Comparison of ENCODE assay signal across 35 cellular contexts in genomic region chr1:227364657-227365056, GRCh38. TPM values are rescaled to one million over a fixed set of nuclear protein-coding genes. Genes with fewer than 3 reads are reported as not detected.
A peak's percentile ranks its signal among the peaks of the same experiment; 100 is the strongest.
DNase-seq lines count a peak whose midpoint lies in the region; ATAC-seq, FAIRE-seq and TF ChIP-seq lines count a peak whose summit lies in the region.
"Had no signal": no experiment of that assay in that cellular context is flagged by ENCODE, and none has a peak within 500 bp of the region (broad histone marks: within the 10 kb centered on the region; RNA-seq: fewer than 3 reads in every experiment).

No MANE protein-coding gene starts in this region.

- no peaks in the 10 kb centered on the region for H3K27me3 ChIP-seq in HCT116 (ENCODE audit: insufficient read depth, low read length)
- H3K27me3 ChIP-seq in K562 (ENCODE audit: control insufficient read depth in 2 of 2, insufficient read depth in 2 of 2, low read length in 2 of 2) = no peaks in the 10 kb centered on the region
- no peaks in the 10 kb centered on the region for H3K27me3 ChIP-seq in H1 (replicated peaks in 1 of 4; ENCODE audit: control insufficient read depth in 3 of 4, extremely low read depth in 1 of 4, insufficient read depth in 3 of 4, low read length in 3 of 4)
- no peaks in the 10 kb centered on the region for H3K27me3 ChIP-seq in small intestine (ENCODE audit: control insufficient read depth in 2 of 2, insufficient read depth in 2 of 2, low read length in 2 of 2)
- H3K27me3 ChIP-seq: BE2C; BLaER1; BLaER1 treated with 17β-estradiol and CSF1 and Interleukin-3, amounts not matched to agents 10 nM and 100 nM had no signal

- H3K27ac ChIP-seq in HCT116 (ENCODE audit: low read depth, low read length) (no peak overlapping the region), HEK293 (ENCODE audit: extremely low read depth, low read depth, low read length) (no peak overlapping the region), K562 (ENCODE audit: extremely low read depth, low read depth, low read length) (no peak overlapping the region), H1 (ENCODE audit: low read depth, low read length) (no peak overlapping the region), small intestine (ENCODE audit: low read depth in 1 of 2, low read length in 1 of 2) (no peak overlapping the region)
- H3K27ac ChIP-seq: 22Rv1; A549; BLaER1; BLaER1 treated with 17β-estradiol and CSF1 and Interleukin-3, amounts not matched to agents 10 nM and 100 nM; C4-2B had no signal

- H3K23me2 ChIP-seq in H1 (ENCODE audit: low read depth, low read length) = no peaks in the 10 kb centered on the region

- no peak overlapping the region for H3K18ac ChIP-seq in H1 (ENCODE audit: extremely low read depth, low read length)

- intact Hi-C loops in HCT116 (cut with micrococcal nuclease) (no loop called here), K562 (cut with micrococcal nuclease) (no loop called here)

- H3K9ac ChIP-seq in HCT116 (ENCODE audit: low read length) (no peak overlapping the region), K562 (ENCODE audit: insufficient read depth in 1 of 2, low read depth in 2 of 2, low read length in 2 of 2) (no peak overlapping the region), H1 (replicated peaks in 1 of 4; ENCODE audit: extremely low read depth in 1 of 4, low read depth in 3 of 4, low read length in 3 of 4) (no peak overlapping the region)
- H3K9ac ChIP-seq: BLaER1; BLaER1 treated with 17β-estradiol and CSF1 and Interleukin-3, amounts not matched to agents 10 nM and 100 nM had no signal

- H3K9me2 ChIP-seq in HCT116 (ENCODE audit: insufficient read depth) = no peaks in the 10 kb centered on the region

- TF ChIP-seq POLR2A in HCT116 (IDR thresholded peaks at IDR 0.05; ENCODE audit: borderline replicate concordance, extremely low read depth, insufficient read depth, insufficient read length) (no peak), K562 (conservative IDR thresholded peaks at IDR 0.05) (no peak), H1 (IDR thresholded peaks at IDR 0.05; ENCODE audit: control extremely low read depth in 1 of 2, low read depth in 2 of 2, low read length in 2 of 2) (no peak)

- H3K36me3 ChIP-seq in HCT116 (ENCODE audit: control insufficient read depth in 1 of 2, insufficient read depth in 2 of 2, low read length in 2 of 2) (no peaks in the 10 kb centered on the region), HEK293 (ENCODE audit: control insufficient read depth in 2 of 2, insufficient read depth in 1 of 2, low read length in 2 of 2) (no peaks in the 10 kb centered on the region), K562 (ENCODE audit: control insufficient read depth, insufficient read depth, low read length) (no peaks in the 10 kb centered on the region), H1 (ENCODE audit: control insufficient read depth in 2 of 4, insufficient read depth in 4 of 4, low read length in 3 of 4) (no peaks in the 10 kb centered on the region), small intestine (ENCODE audit: control insufficient read depth in 2 of 2, insufficient read depth in 2 of 2, low read length in 2 of 2) (no peaks in the 10 kb centered on the region)
- H3K36me3 ChIP-seq: BE2C; BLaER1; BLaER1 treated with 17β-estradiol and CSF1 and Interleukin-3, amounts not matched to agents 10 nM and 100 nM had no signal

- TF ChIP-seq RAD21 in HCT116 (IDR thresholded peaks at IDR 0.05; ENCODE audit: low read depth) (no peak), K562 (CRISPR knock-in tag; conservative IDR thresholded peaks at IDR 0.05 in 1 of 2, IDR thresholded peaks at IDR 0.05 in 1 of 2) (no peak), H1 (IDR thresholded peaks at IDR 0.05 in 1 of 2, conservative IDR thresholded peaks at IDR 0.05 in 1 of 2; ENCODE audit: low read depth in 2 of 2, low read length in 2 of 2) (no peak)

- H4K8ac ChIP-seq in H1 (ENCODE audit: extremely low read depth, insufficient read depth, low read length) = no peak overlapping the region

- no peak overlapping the region for H4K5ac ChIP-seq in H1 (ENCODE audit: insufficient read length, low read depth, low read length)

- H3K4me1 ChIP-seq in HCT116 (ENCODE audit: control insufficient read depth in 1 of 2, insufficient read depth in 2 of 2, low read length in 2 of 2) (peaks cover 0 to 7% of the 10 kb centered on the region in 2 experiments; a peak in 1 of 4 replicates), HEK293 (ENCODE audit: control insufficient read depth, insufficient read depth, low read length) (peaks cover 8% of the 10 kb centered on the region), K562 (replicated peaks in 1 of 2; ENCODE audit: control insufficient read depth in 2 of 2, insufficient read depth in 2 of 2, low read length in 2 of 2) (peaks cover 8 to 11% of the 10 kb centered on the region in 2 experiments; a peak in 4 of 5 replicates), H1 (replicated peaks in 1 of 4; ENCODE audit: control insufficient read depth in 3 of 4, insufficient read depth in 4 of 4, low read length in 3 of 4) (peaks cover 0 to 5% (median 2%) of the 10 kb centered on the region in 4 experiments; a peak in 2 of 7 replicates), small intestine (ENCODE audit: control insufficient read depth in 2 of 2, insufficient read depth in 1 of 2, low read depth in 1 of 2, low read length in 1 of 2) (peaks cover 0 to 2% of the 10 kb centered on the region in 2 donors)
- H3K4me1 ChIP-seq: BLaER1; BLaER1 treated with 17β-estradiol and CSF1 and Interleukin-3, amounts not matched to agents 10 nM and 100 nM; Caco-2 had no signal

- peak overlapping the region; percentile 15; the same call in 1 of the 2 replicates for H2BK20ac ChIP-seq in H1 (ENCODE audit: low read length)

- TF ChIP-seq CTCF in HCT116 (IDR thresholded peaks at IDR 0.05 in 2 of 3, conservative IDR thresholded peaks at IDR 0.05 in 1 of 3; ENCODE audit: borderline replicate concordance in 1 of 3, insufficient read depth in 1 of 3, low read depth in 2 of 3, low read length in 2 of 3) = no peak
- TF ChIP-seq CTCF in HEK293 (tag by site-specific recombination; IDR thresholded peaks at IDR 0.05) = no peak
- no peak for TF ChIP-seq CTCF in K562 (IDR thresholded peaks at IDR 0.05 in 2 of 3, conservative IDR thresholded peaks at IDR 0.05 in 1 of 3; ENCODE audit: insufficient read depth in 2 of 3, low read depth in 1 of 3, low read length in 3 of 3)
- no peak for TF ChIP-seq CTCF in H1 (IDR thresholded peaks at IDR 0.05; ENCODE audit: control extremely low read depth in 1 of 3, insufficient read depth in 1 of 3, low read depth in 1 of 3, low read length in 3 of 3)

- ATAC-seq in HCT116 = no peak
- ATAC-seq in K562 = no peak
- ATAC-seq: A549; CD8-positive, alpha-beta T cell had no signal

- POLR2A ChIA-PET in HCT116 (lab: Charles Lee) (no interaction called here), HEK293 (lab: Yijun Ruan, JAX) (no interaction called here), K562 (lab: Yijun Ruan, JAX) (interaction anchor here (0.7 kb wide), 1 partner anchor 30 kb away, joined by 4 read pairs; no protein-coding TSS in a partner anchor), H1 (lab: Charles Lee; ENCODE audit: partially characterized antibody) (no interaction called here), HEK293T (lab: Yijun Ruan, JAX) (no interaction called here)

- H2AFZ ChIP-seq in HCT116 (ENCODE audit: low read depth, low read length, poor library complexity, severe bottlenecking) (peak overlapping the region; percentile 2), K562 (ENCODE audit: low read depth, low read length) (no peak overlapping the region), H1 (ENCODE audit: low read length) (no peak overlapping the region)

- in situ Hi-C loops in K562 (cut with MboI) = no loop called here

- no peak overlapping the region for H2BK12ac ChIP-seq in H1 (ENCODE audit: low read depth, low read length)

- H3K4me3 ChIP-seq in HCT116 (replicated peaks in 1 of 2; ENCODE audit: low read depth in 1 of 2, low read length in 2 of 2) (no peak overlapping the region), HEK293 (ENCODE audit: low read depth, low read length) (no peak overlapping the region), K562 (no peak overlapping the region), H1 (ENCODE audit: extremely low read depth in 1 of 4, insufficient read depth in 2 of 4, low read depth in 3 of 4, low read length in 4 of 4) (no peak overlapping the region), small intestine (ENCODE audit: low read depth in 1 of 2, low read length in 2 of 2) (no peak overlapping the region)
- H3K4me3 ChIP-seq: A549; BLaER1; BLaER1 treated with 17β-estradiol and CSF1 and Interleukin-3, amounts not matched to agents 10 nM and 100 nM had no signal

- no peak overlapping the region for H4K91ac ChIP-seq in H1 (replicated peaks; ENCODE audit: insufficient read length, low read length)

- H2BK5ac ChIP-seq in H1 (ENCODE audit: low read depth, low read length) = no peak overlapping the region

- no peak overlapping the region for H3K23ac ChIP-seq in H1 (ENCODE audit: insufficient read length)

- RAD21 ChIA-PET in HCT116 (lab: Charles Lee; ENCODE audit: low non-redundant PET in 1 of 2, low total read pairs in 2 of 2, uncharacterized antibody in 2 of 2, unreplicated experiment in 2 of 2) = no interaction called here

- no peaks in the 10 kb centered on the region for H3K9me1 ChIP-seq in K562 (ENCODE audit: control insufficient read depth, insufficient read depth, low read length)

- H3K4me2 ChIP-seq in HCT116 (ENCODE audit: low read length) (no peak overlapping the region), K562 (ENCODE audit: insufficient read depth, low read length) (no peak overlapping the region), H1 (ENCODE audit: insufficient read depth in 1 of 2, low read depth in 2 of 2, low read length in 2 of 2) (no peak overlapping the region)
- H3K4me2 ChIP-seq: A549; BLaER1; BLaER1 treated with 17β-estradiol and CSF1 and Interleukin-3, amounts not matched to agents 10 nM and 100 nM had no signal

- H4K20me1 ChIP-seq in HCT116 (ENCODE audit: insufficient read depth) (no peaks in the 10 kb centered on the region), K562 (replicated peaks; ENCODE audit: control insufficient read depth, insufficient read depth, low read length) (no peaks in the 10 kb centered on the region), H1 (replicated peaks in 1 of 2; ENCODE audit: control insufficient read depth in 1 of 2, insufficient read depth in 2 of 2, low read length in 2 of 2) (no peaks in the 10 kb centered on the region)
- H4K20me1 ChIP-seq: BLaER1; BLaER1 treated with 17β-estradiol and CSF1 and Interleukin-3, amounts not matched to agents 10 nM and 100 nM had no signal

- CTCF ChIA-PET in HCT116 (lab: Charles Lee) (no interaction called here), HEK293 (lab: Yijun Ruan, JAX) (no interaction called here), K562 (lab: Yijun Ruan, JAX; ENCODE audit: low intra/inter-chr PET ratio) (no interaction called here), H1 (lab: Charles Lee; ENCODE audit: partially characterized antibody) (no interaction called here), HEK293T (lab: Yijun Ruan, JAX) (interaction anchor here (0.6 kb wide), 1 partner anchor 831 kb away, joined by 4 read pairs; no protein-coding TSS in a partner anchor)

- H3K14ac ChIP-seq in H1 (ENCODE audit: insufficient read length) = no peak overlapping the region

- H3K4ac ChIP-seq in H1 (replicated peaks; ENCODE audit: insufficient read length, low read depth, low read length) = no peak overlapping the region

- H3K79me1 ChIP-seq in H1 (ENCODE audit: low read depth, low read length) = no peaks in the 10 kb centered on the region

- H3K9me3 ChIP-seq in HCT116 (ENCODE audit: control insufficient read depth in 1 of 2, insufficient read depth in 1 of 2, low read depth in 1 of 2, low read length in 2 of 2) (no peaks in the 10 kb centered on the region), HEK293 (ENCODE audit: control insufficient read depth, insufficient read depth, low read depth, low read length) (no peaks in the 10 kb centered on the region), K562 (replicated peaks; ENCODE audit: control insufficient read depth, insufficient read depth, low read depth, low read length) (no peaks in the 10 kb centered on the region), H1 (ENCODE audit: insufficient read depth in 2 of 2, low read depth in 1 of 2, low read length in 1 of 2) (peaks cover 0 to 2% of the 10 kb centered on the region in 2 experiments; a peak in 2 of 4 replicates), small intestine (ENCODE audit: control insufficient read depth, low read depth) (no peaks in the 10 kb centered on the region)
- H3K9me3 ChIP-seq: A549; BE2C; BLaER1; BLaER1 treated with 17β-estradiol and CSF1 and Interleukin-3, amounts not matched to agents 10 nM and 100 nM had no signal

- no peak overlapping the region for H2BK120ac ChIP-seq in H1 (replicated peaks; ENCODE audit: low read depth, low read length)

- FAIRE-seq in K562 (lab: Jason Lieb, UNC) (no peak), H1 (lab: Jason Lieb, UNC) (no peak), GM19239 (lab: Jason Lieb, UNC) (no peak), small intestine (lab: Jason Lieb, UNC) (no peak)
- FAIRE-seq: A204.1, A549, D721Med had no signal

- H2BK15ac ChIP-seq in H1 (ENCODE audit: low read length) = 0 out of 2 replicates have a peak overlapping the region, but pooled peaks have one; percentile 65

- no peak overlapping the region for H2AK5ac ChIP-seq in H1 (ENCODE audit: low read depth, low read length)

- 31% methylated on average over 2 of the region's 2 CpGs for WGBS in K562 (ENCODE audit: insufficient coverage, low coverage, missing lambda C conversion rate)
- 83% methylated on average over 2 of the region's 2 CpGs; no CpG with 5 or more reads in 1 of the 2 experiments for WGBS in H1 (ENCODE audit: extremely low coverage in 1 of 2, insufficient coverage in 1 of 2, insufficient read length in 1 of 2, insufficient replicate concordance in 2 of 2, low coverage in 1 of 2, low lambda C conversion rate in 2 of 2, missing lambda C conversion rate in 1 of 2), 2 experiments
- WGBS in small intestine, 3 donors = 60 to 76% (median 62%) methylated on average over 2 of the region's 2 CpGs

- H3K79me2 ChIP-seq in HCT116 (ENCODE audit: insufficient read depth, low read length) = no peaks in the 10 kb centered on the region
- H3K79me2 ChIP-seq in K562 (ENCODE audit: control insufficient read depth, insufficient read depth, low read length) = no peaks in the 10 kb centered on the region
- H3K79me2 ChIP-seq in H1 (ENCODE audit: control insufficient read depth in 1 of 2, insufficient read depth in 2 of 2, low read length in 2 of 2) = no peaks in the 10 kb centered on the region

- H3K56ac ChIP-seq in H1 (replicated peaks; ENCODE audit: insufficient read length, low read depth, low read length) = no peak overlapping the region

- no TSS peak for BruUV-seq in HCT116 (replicated peaks; lab: Mats Ljungman, UMichigan)
- no TSS peak for BruUV-seq in K562 (replicated peaks; lab: Mats Ljungman, UMichigan)

- TF ChIP-seq EP300 in K562 (IDR thresholded peaks at IDR 0.05; ENCODE audit: low read length) (no peak), H1 (IDR thresholded peaks at IDR 0.05; ENCODE audit: borderline replicate concordance in 1 of 2, low read depth in 2 of 2, low read length in 2 of 2) (no peak)

- no peak for DNase-seq in HCT116 (ENCODE audit: low read depth, low spot score)
- DNase-seq in K562 (ENCODE audit: extremely low read depth in 1 of 4, low spot score in 3 of 4) = no peak
- DNase-seq in H1 (ENCODE audit: low read depth in 1 of 2, low spot score in 2 of 2) = no peak
- no peak for DNase-seq in GM19239 (ENCODE audit: insufficient read length, low spot score)
- DNase-seq in small intestine = no peak
- no peak for DNase-seq in HEK293T (ENCODE audit: extremely low spot score)
- no peak for DNase-seq in stimulated activated CD4-positive, alpha-beta T cell treated with anti-CD3 and anti-CD28 coated beads, Interleukin-15, amount 100 ng/mL, for 24 hours
- DNase-seq: 8988T; ACHN; AML-193; BE2C; C1 segment of cervical spinal cord; Caco-2; Calu3; CD4-positive, alpha-beta memory T cell; CD4-positive, alpha-beta T cell; CD4-positive, CD25-positive, alpha-beta regulatory T cell; CD8-positive, alpha-beta memory T cell; CD8-positive, alpha-beta T cell; COR-L47; DMS 273 treated with DMSO at 0.1 percent for 48 hours; DMS153; DMS53; DMS79; DMS79 treated with DMSO at 0.1 percent for 48 hours; DND-41; EL had no signal

RNA-seq across cellular contexts. Expression of gene CDC42BPA, which starts 46.4 kb away (rescaled TPM):
- total RNA-seq in HCT116 (2021; ENCODE audit: unreplicated experiment) (44.0 TPM), K562 (2014; rRNA removed) (41.1 and 57.4 TPM in 2 replicates), K562 (2014; rRNA removed; fragmentation: Illumina TruSeq; extraction: Trizol) (69.8 and 76.9 TPM in 2 replicates), K562 (2015; rRNA removed; fragmentation: Illumina TruSeq; extraction: Trizol) (73.9 and 77.5 TPM in 2 replicates), K562 (2021) (49.8 and 54.9 TPM in 2 replicates)
- polyA plus RNA-seq in HCT116 (2012) = 12.8 and 15.7 TPM in 2 replicates
- total RNA-seq in K562 (2011; cell fraction: chromatin; rRNA removed; ENCODE audit: low replicate concordance) = 57.9 and 301 TPM in 2 replicates
- total RNA-seq in K562 (2011; cell fraction: nucleolus; rRNA removed) = 30.5 and 47.2 TPM in 2 replicates
- 88.9 and 189 TPM in 2 replicates for total RNA-seq in K562 (2011; cell fraction: nucleoplasm; rRNA removed)
- polyA plus RNA-seq in K562 (2011; rRNA removed) (27.7 and 44.1 TPM in 2 replicates), K562 (2014; fragmentation: Illumina TruSeq; extraction: Trizol) (31.6 and 34.5 TPM in 2 replicates), K562 (2014; fragmentation: Nextera tagmentation; extraction: Ambion mirVana) (10 to 100 TPM in 1 of 2 experiments, 1 to 10 TPM in 1; 8.0 to 52.1 TPM), K562 (2014; rRNA removed) (27.0 and 27.4 TPM in 2 replicates), H1 (2011; rRNA removed) (6.3 and 7.1 TPM in 2 replicates), small intestine (10 to 100 TPM; 10.8 to 15.2 (median 12.5) TPM)
- 16.9 and 17.7 TPM in 2 replicates for polyA plus RNA-seq in K562 (2011; cell fraction: cytosol; rRNA removed)
- polyA plus RNA-seq in K562 (2011; cell fraction: nucleus; rRNA removed) = 29.4 and 39.0 TPM in 2 replicates
- 25.7 and 29.0 TPM in 2 replicates for polyA plus RNA-seq in K562 (2012)
- 164 and 196 TPM in 2 replicates for polyA minus RNA-seq in K562 (2011; rRNA and poly(A)+ RNA removed)
- polyA minus RNA-seq in K562 (2011; cell fraction: cytosol; rRNA and poly(A)+ RNA removed) = 34.5 and 62.7 TPM in 2 replicates
- 138 and 164 TPM in 2 replicates for polyA minus RNA-seq in K562 (2011; cell fraction: nucleus; rRNA and poly(A)+ RNA removed)
- total RNA-seq in H1 (2021; fragmentation: NEBNext Ultra II Directional; extraction: Animal tissue kit (Norgen Biotek cat#: 25700)) = 26.7 and 28.5 TPM in 2 replicates
- polyA plus RNA-seq in H1 (2011; cell fraction: cytosol; rRNA removed) = 6.9 TPM
- 17.5 TPM for polyA plus RNA-seq in H1 (2011; cell fraction: nucleus; rRNA removed)
- 9.3 to 16.7 TPM (median 11.9 TPM) in 4 replicates for polyA plus RNA-seq in H1 (2012, experiment 1 of 2)
- polyA plus RNA-seq in H1 (2012, experiment 2 of 2) = 0.75 TPM
- 13.2 TPM for polyA plus RNA-seq in H1 (2013, experiment 1 of 2)
- 12.9 TPM for polyA plus RNA-seq in H1 (2013, experiment 2 of 2)
- polyA minus RNA-seq in H1 (2011; rRNA and poly(A)+ RNA removed) = 27.0 and 38.7 TPM in 2 replicates
- polyA minus RNA-seq in H1 (2011; cell fraction: cytosol; rRNA and poly(A)+ RNA removed) = 17.2 TPM
- polyA minus RNA-seq in H1 (2011; cell fraction: nucleus; rRNA and poly(A)+ RNA removed) = 92.6 TPM
- polyA plus RNA-seq: CD4-positive, alpha-beta memory T cell had no signal
